ENCODE assay signal across 8 cellular contexts in genomic region chr10:46787321-46787615, GRCh38.
A peak's percentile ranks its signal among the peaks of the same experiment; 100 is the strongest.
DNase-seq lines count a peak whose midpoint lies in the region; ATAC-seq and TF ChIP-seq lines count a peak whose summit lies in the region.

No MANE protein-coding gene starts in this region.

- H3K9ac ChIP-seq in endocrine pancreas (ENCODE audit: control insufficient read depth, insufficient read depth, low read length) = no peak overlapping the region

- DNase-seq in activated gamma-delta T cell treated with Interleukin-2 at 50 U/mL for 16 hours = peak; percentile 15
- no peak for DNase-seq in activated gamma-delta T cell (lab: John Stamatoyannopoulos, UW)
- no peak for DNase-seq in T-helper 17 cell
- DNase-seq in thoracic aorta (ENCODE audit: low spot score) = no peak

- no peaks in the 10 kb centered on the region for H3K27me3 Mint-ChIP-seq in T-helper 17 cell

- WGBS in mesodermal cell (ENCODE audit: insufficient coverage in 2 of 2), 2 experiments = 4% methylated on average over 3 of the region's 6 CpGs; no CpG with 5 or more reads in 1 of the 2 experiments

- H3K36me3 ChIP-seq in endocrine pancreas (ENCODE audit: control insufficient read depth, insufficient read depth, low read length) = no peaks in the 10 kb centered on the region
- no peaks in the 10 kb centered on the region for H3K36me3 ChIP-seq in mesodermal cell (ENCODE audit: control insufficient read depth, insufficient read depth, low read length)
- H3K36me3 ChIP-seq in thoracic aorta = no peaks in the 10 kb centered on the region

- H3K27ac Mint-ChIP-seq in T-helper 17 cell = peak overlapping the region; percentile 86

- no peaks in the 10 kb centered on the region for H3K4me1 ChIP-seq in endocrine pancreas (ENCODE audit: control insufficient read depth, insufficient read depth, low read length)
- no peaks in the 10 kb centered on the region for H3K4me1 ChIP-seq in mesodermal cell (ENCODE audit: control insufficient read depth, insufficient read depth, low read length, poor library complexity, severe bottlenecking)
- no peaks in the 10 kb centered on the region for H3K4me1 ChIP-seq in thoracic aorta (ENCODE audit: control insufficient read depth in 1 of 2, low read depth in 2 of 2)

- H3K27me3 ChIP-seq in endocrine pancreas (ENCODE audit: control insufficient read depth, insufficient read depth, low read length) (no peaks in the 10 kb centered on the region), thoracic aorta (replicated peaks; ENCODE audit: insufficient read depth) (no peaks in the 10 kb centered on the region)

- peak overlapping the region; percentile 95 for H3K4me3 Mint-ChIP-seq in T-helper 17 cell

- H3K4me3 ChIP-seq in endocrine pancreas (ENCODE audit: control insufficient read depth, insufficient read depth, low read length) (peak overlapping the region; percentile 61), mesodermal cell (ENCODE audit: extremely low read depth, insufficient read depth, low read length, poor library complexity, severe bottlenecking) (peak overlapping the region; percentile 59), thoracic aorta (peak overlapping the region; percentile 87)

- no peak for TF ChIP-seq CTCF in thoracic aorta (IDR thresholded peaks at IDR 0.05)

- H3K9me3 ChIP-seq in T-helper 17 cell (ENCODE audit: control insufficient read depth, low read length, poor library complexity, severe bottlenecking) (no peaks in the 10 kb centered on the region), endocrine pancreas (ENCODE audit: control insufficient read depth, low read length) (no peaks in the 10 kb centered on the region), mesodermal cell (ENCODE audit: control insufficient read depth, low read length) (no peaks in the 10 kb centered on the region), thoracic aorta (no peaks in the 10 kb centered on the region)

- H3K36me3 Mint-ChIP-seq in T-helper 17 cell (ENCODE audit: low read depth) = no peaks in the 10 kb centered on the region

- peaks cover 3% of the 10 kb centered on the region for H3K4me1 Mint-ChIP-seq in T-helper 17 cell

- ATAC-seq in HG03520 (IDR thresholded peaks at IDR 0.05; ENCODE audit: unreplicated experiment) = peak; percentile 42
- ATAC-seq in T-helper 17 cell = peak; percentile 39
- no peak for ATAC-seq in thoracic aorta (ENCODE audit: insufficient number of reproducible peaks, low FRiP score, low read depth)
- ATAC-seq in GM21447 (IDR thresholded peaks at IDR 0.05; ENCODE audit: unreplicated experiment) = no peak

- H3K27ac ChIP-seq in mesodermal cell (ENCODE audit: low read depth, low read length, severe bottlenecking) = no peak overlapping the region
- H3K27ac ChIP-seq in thoracic aorta = peak overlapping the region; percentile 72 to 74

Comparison
In these comparisons a context has a peak if more than half of its experiments do, and no peak if none do; other contexts are left out.
1. ATAC-seq: peak in HG03520 (single experiment) and T-helper 17 cell (single experiment); none in thoracic aorta (single experiment) and GM21447 (single experiment).
2. Peak in every context shown above with its lines, with median percentiles within 50 percentile points of each other: H3K4me3 ChIP-seq.